In the genomic region with DNA sequence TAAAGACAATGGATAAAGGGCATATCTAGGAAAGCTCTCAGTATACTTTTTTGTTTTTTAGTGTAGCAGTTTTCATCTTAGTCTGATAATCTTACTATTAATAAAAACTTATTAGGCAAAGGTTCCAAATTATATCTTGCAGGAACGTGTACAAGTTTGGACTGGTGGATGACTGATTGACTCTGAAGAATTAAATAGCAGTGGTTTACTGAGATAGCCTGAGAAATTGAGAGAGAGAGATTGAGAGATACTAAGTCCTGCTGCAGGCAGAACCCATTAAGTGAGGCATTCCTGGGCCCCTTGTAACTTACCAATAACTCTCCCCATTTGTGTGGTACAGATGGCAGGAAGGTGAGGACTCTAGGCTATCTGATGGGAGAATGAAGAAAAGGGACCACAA, we compare ENCODE assay signal across 19 cellular contexts.
DNase-seq lines count a peak whose midpoint lies in the region; ATAC-seq, FAIRE-seq and TF ChIP-seq lines count a peak whose summit lies in the region.
"Had no signal": no experiment of that assay in that cellular context is flagged by ENCODE, and none has a peak within 500 bp of the region (broad histone marks: within the 10 kb centered on the region; RNA-seq: fewer than 3 reads in every experiment).

No MANE protein-coding gene starts in this region.

- H3K4me1 ChIP-seq in HepG2 (ENCODE audit: insufficient read depth, low read length) (peaks cover 73% of the 10 kb centered on the region), right lobe of liver (peaks cover 0 to 9% (median 0%) of the 10 kb centered on the region in 4 donors), gastrocnemius medialis (peaks cover 45 to 46% of the 10 kb centered on the region in 2 donors)

- TF ChIP-seq EP300 in HepG2 (IDR thresholded peaks at IDR 0.05; ENCODE audit: low read depth in 2 of 2, low read length in 2 of 2), result no peak
- no peak for TF ChIP-seq EP300 in HepG2 (CRISPR knock-in tag; IDR thresholded peaks at IDR 0.05; ENCODE audit: borderline replicate concordance)

- no peak for TF ChIP-seq CTCF in HepG2 (CRISPR knock-in tag; IDR thresholded peaks at IDR 0.05)
- no peak for TF ChIP-seq CTCF in right lobe of liver (IDR thresholded peaks at IDR 0.05)
- TF ChIP-seq CTCF in bronchial epithelial cell (IDR thresholded peaks at IDR 0.05; ENCODE audit: insufficient read depth, low read length, severe bottlenecking), result no peak
- no peak for TF ChIP-seq CTCF in gastrocnemius medialis (IDR thresholded peaks at IDR 0.05 in 4 of 5, conservative IDR thresholded peaks at IDR 0.05 in 1 of 5)

- no peak overlapping the region; a peak in 1 of 6 replicates for H3K4me3 ChIP-seq in HepG2 (replicated peaks in 1 of 3; ENCODE audit: insufficient read depth in 1 of 3, low read depth in 2 of 3, low read length in 3 of 3)
- no peak overlapping the region for H3K4me3 ChIP-seq in right lobe of liver
- H3K4me3 ChIP-seq in bronchial epithelial cell (ENCODE audit: low read depth, low read length), result no peak overlapping the region
- H3K4me3 ChIP-seq in gastrocnemius medialis, result no peak overlapping the region
- H3K4me3 ChIP-seq: SJCRH30 had no signal

- no TSS peak for BruUV-seq in HepG2 (replicated peaks; lab: Mats Ljungman, UMichigan)

- no peaks in the 10 kb centered on the region for H3K79me2 ChIP-seq in HepG2 (ENCODE audit: insufficient read depth, low read length)

- H3K4me2 ChIP-seq in HepG2 (ENCODE audit: low read depth, low read length), result peak overlapping the region; percentile 36; the same call in 1 of the 2 replicates

- H3K27me3 ChIP-seq in HepG2 (ENCODE audit: control insufficient read depth in 1 of 2, insufficient read depth in 2 of 2, low read length in 2 of 2) (no peaks in the 10 kb centered on the region), right lobe of liver (no peaks in the 10 kb centered on the region), bronchial epithelial cell (ENCODE audit: control insufficient read depth, insufficient read depth, low read length) (no peaks in the 10 kb centered on the region), gastrocnemius medialis (no peaks in the 10 kb centered on the region)
- H3K27me3 ChIP-seq: SJCRH30 had no signal

- no peaks in the 10 kb centered on the region for H3K36me3 ChIP-seq in HepG2 (replicated peaks in 1 of 2; ENCODE audit: control insufficient read depth in 1 of 2, insufficient read depth in 2 of 2, low read length in 2 of 2)
- no peaks in the 10 kb centered on the region for H3K36me3 ChIP-seq in right lobe of liver
- no peaks in the 10 kb centered on the region for H3K36me3 ChIP-seq in bronchial epithelial cell (ENCODE audit: control insufficient read depth, insufficient read depth, low read length)
- no peaks in the 10 kb centered on the region for H3K36me3 ChIP-seq in gastrocnemius medialis
- H3K36me3 ChIP-seq: SJCRH30 had no signal

- in situ Hi-C loops in HepG2 (cut with HindIII; ENCODE audit: extremely low pct_ligation_motif_present, low pct_unique_long_range_greater_than_20kb) (no loop called here), gastrocnemius medialis (cut with MboI; ENCODE audit: low sequenced_read_pairs in 4 of 4) (no loop called here)

- H3K27ac ChIP-seq in HepG2 (ENCODE audit: extremely low read length, insufficient read depth, low read length), result no peak overlapping the region
- no peak overlapping the region for H3K27ac ChIP-seq in right lobe of liver
- H3K27ac ChIP-seq in gastrocnemius medialis, result peak overlapping the region; percentile 62 to 75 (median 71)
- H3K27ac ChIP-seq: SJCRH30 had no signal

- WGBS in HepG2 (ENCODE audit: low lambda C conversion rate), result 83% methylated on average over 1 of the region's 1 CpG
- 77% methylated on average over 1 of the region's 1 CpG for WGBS in right lobe of liver (ENCODE audit: insufficient coverage, low coverage, low lambda C conversion rate, missing lambda C conversion rate)

- no peak for TF ChIP-seq POLR2A in HepG2 (IDR thresholded peaks at IDR 0.05; ENCODE audit: insufficient read depth in 1 of 2, low read depth in 2 of 2, low read length in 2 of 2)
- TF ChIP-seq POLR2A in right lobe of liver (IDR thresholded peaks at IDR 0.05), result no peak
- TF ChIP-seq POLR2A in gastrocnemius medialis (IDR thresholded peaks at IDR 0.05), result no peak
- TF ChIP-seq POLR2A in GM12891 (IDR thresholded peaks at IDR 0.05; ENCODE audit: low read depth, low read length), result no peak

- FAIRE-seq in HepG2 (lab: Jason Lieb, UNC) (no peak), bronchial epithelial cell (lab: Jason Lieb, UNC) (no peak), GM12891 (lab: Jason Lieb, UNC) (no peak)
- FAIRE-seq: D721Med, H1, RCC 7860 had no signal

- H4K20me1 ChIP-seq in HepG2 (ENCODE audit: insufficient read depth, low read length), result no peaks in the 10 kb centered on the region

- H3K9me3 ChIP-seq in HepG2 (ENCODE audit: low read length) (no peaks in the 10 kb centered on the region), right lobe of liver (no peaks in the 10 kb centered on the region), gastrocnemius medialis (no peaks in the 10 kb centered on the region)
- H3K9me3 ChIP-seq: SJCRH30 had no signal

- intact Hi-C loops in HepG2 (cut with micrococcal nuclease; ENCODE audit: unreplicated experiment), result no loop called here
- intact Hi-C loops in right lobe of liver (cut with DNase I), result no loop called here
- intact Hi-C loops in gastrocnemius medialis (cut with DNase I; ENCODE audit: low total_unique reads), result loop anchor here (5.0 kb wide), 1 partner anchor 105 kb away; no protein-coding TSS in a partner anchor

- no peak for TF ChIP-seq RAD21 in HepG2 (CRISPR knock-in tag; IDR thresholded peaks at IDR 0.05)

- CTCF ChIA-PET in HepG2 (lab: Yijun Ruan, JAX; ENCODE audit: low intra/inter-chr PET ratio, low total read pairs), result no interaction called here

- no peak overlapping the region for H3K9ac ChIP-seq in HepG2 (ENCODE audit: insufficient read depth, low read depth, low read length)

- H2AFZ ChIP-seq in HepG2 (ENCODE audit: low read length), result no peak overlapping the region

- POLR2A ChIA-PET in HepG2 (lab: Yijun Ruan, JAX), result no interaction called here

- no peak for ATAC-seq in HepG2
- ATAC-seq in right lobe of liver, result no peak
- ATAC-seq in gastrocnemius medialis, result no peak
- no peak for ATAC-seq in SK-N-SH treated with all-trans-retinoic acid at 6 μM for 48 hours

- DNase-seq in HepG2 (ENCODE audit: low spot score) (no peak), right lobe of liver (no peak), bronchial epithelial cell (ENCODE audit: low read depth) (peak; percentile 68), gastrocnemius medialis (no peak), Ammon's horn (ENCODE audit: low spot score) (no peak), GM12891 (ENCODE audit: insufficient read length, low spot score) (no peak)
- DNase-seq: AML-193; CD4-positive, alpha-beta T cell; DND-41; GDM1; MV-4-11; NCI-H1417 treated with DMSO at 0.1 percent for 48 hours; NCI-H2029; NCI-H510A; SJCRH30 had no signal

TF ChIP-seq in GM12891, 5 proteins besides CTCF, POLR2A, EP300 and RAD21:
- TF ChIP-seq POLR2AphosphoS5 (IDR thresholded peaks at IDR 0.05; ENCODE audit: low read depth, low read length) (no peak), POU2F2 (IDR thresholded peaks at IDR 0.05; ENCODE audit: low read depth, low read length) (no peak), PAX5 (IDR thresholded peaks at IDR 0.05; ENCODE audit: insufficient read depth, low read length, severe bottlenecking) (no peak), TAF1 (IDR thresholded peaks at IDR 0.05; ENCODE audit: low read depth, low read length) (no peak), SPI1 (IDR thresholded peaks at IDR 0.05; ENCODE audit: low read depth, low read length) (no peak)
TF ChIP-seq in GM12891: peak in this region for 0.

TF ChIP-seq in SK-N-SH treated with all-trans-retinoic acid at 6 μM for 48 hours, 23 proteins besides CTCF, POLR2A, EP300 and RAD21:
- TF ChIP-seq, protein P1, sequence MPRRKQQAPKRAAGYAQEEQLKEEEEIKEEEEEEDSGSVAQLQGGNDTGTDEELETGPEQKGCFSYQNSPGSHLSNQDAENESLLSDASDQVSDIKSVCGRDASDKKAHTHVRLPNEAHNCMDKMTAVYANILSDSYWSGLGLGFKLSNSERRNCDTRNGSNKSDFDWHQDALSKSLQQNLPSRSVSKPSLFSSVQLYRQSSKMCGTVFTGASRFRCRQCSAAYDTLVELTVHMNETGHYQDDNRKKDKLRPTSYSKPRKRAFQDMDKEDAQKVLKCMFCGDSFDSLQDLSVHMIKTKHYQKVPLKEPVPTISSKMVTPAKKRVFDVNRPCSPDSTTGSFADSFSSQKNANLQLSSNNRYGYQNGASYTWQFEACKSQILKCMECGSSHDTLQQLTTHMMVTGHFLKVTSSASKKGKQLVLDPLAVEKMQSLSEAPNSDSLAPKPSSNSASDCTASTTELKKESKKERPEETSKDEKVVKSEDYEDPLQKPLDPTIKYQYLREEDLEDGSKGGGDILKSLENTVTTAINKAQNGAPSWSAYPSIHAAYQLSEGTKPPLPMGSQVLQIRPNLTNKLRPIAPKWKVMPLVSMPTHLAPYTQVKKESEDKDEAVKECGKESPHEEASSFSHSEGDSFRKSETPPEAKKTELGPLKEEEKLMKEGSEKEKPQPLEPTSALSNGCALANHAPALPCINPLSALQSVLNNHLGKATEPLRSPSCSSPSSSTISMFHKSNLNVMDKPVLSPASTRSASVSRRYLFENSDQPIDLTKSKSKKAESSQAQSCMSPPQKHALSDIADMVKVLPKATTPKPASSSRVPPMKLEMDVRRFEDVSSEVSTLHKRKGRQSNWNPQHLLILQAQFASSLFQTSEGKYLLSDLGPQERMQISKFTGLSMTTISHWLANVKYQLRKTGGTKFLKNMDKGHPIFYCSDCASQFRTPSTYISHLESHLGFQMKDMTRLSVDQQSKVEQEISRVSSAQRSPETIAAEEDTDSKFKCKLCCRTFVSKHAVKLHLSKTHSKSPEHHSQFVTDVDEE (CRISPR knock-in tag; IDR thresholded peaks at IDR 0.05), result no peak

Comparison
In these comparisons a context has a peak if more than half of its experiments do, and no peak if none do; other contexts are left out.
1. H3K27ac ChIP-seq: peak in gastrocnemius medialis (4 of 4); none in HepG2 (single experiment) and right lobe of liver (0 of 3).